8 cellular contexts compared by ENCODE assay signal in the genomic region with DNA sequence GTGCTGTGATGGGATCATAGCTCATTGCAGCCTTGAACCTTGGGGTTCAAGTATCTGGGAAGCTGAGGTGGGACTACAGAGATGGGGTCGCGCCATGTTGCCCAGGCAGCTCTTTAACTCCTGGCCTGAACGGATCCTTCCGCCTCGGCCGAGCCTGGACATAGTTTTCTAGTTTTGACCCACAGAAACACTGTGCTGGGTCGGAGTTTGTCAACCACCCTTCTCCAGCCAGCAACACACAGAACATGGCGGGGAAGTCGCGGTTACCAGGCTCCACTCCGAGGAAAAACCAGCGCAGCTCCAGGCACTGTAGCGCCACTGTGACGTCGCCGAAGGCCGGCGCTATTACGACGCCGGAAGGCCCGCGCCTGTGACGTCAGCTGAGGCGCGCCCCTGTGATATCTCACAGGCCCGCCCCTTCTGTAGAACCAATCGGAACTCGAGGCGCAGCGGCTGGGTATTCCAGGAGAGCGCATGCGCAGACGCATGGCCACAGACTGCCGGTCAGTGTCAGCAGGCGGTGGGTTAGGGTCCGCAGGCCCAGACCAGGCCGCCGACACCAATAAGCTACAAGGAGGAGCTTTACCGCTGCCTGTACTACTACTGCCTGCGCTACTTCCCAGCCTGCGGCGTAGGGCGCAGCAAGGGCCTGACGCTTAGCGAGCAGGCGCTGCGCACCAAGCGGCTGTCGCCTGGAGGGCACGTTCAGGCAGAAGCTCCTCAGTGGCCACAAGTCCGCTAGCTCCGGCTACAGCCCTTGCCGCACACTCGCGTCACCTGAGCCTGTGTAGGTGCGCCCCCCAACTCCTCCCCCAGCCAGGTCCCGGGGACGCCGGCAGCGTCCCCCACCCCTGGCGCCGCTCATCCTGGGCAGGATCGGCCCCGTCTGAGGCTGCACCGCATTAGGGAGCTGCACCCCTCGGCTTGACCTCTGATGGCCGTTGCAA.
DNase-seq lines count a peak whose midpoint lies in the region; ATAC-seq, FAIRE-seq and TF ChIP-seq lines count a peak whose summit lies in the region.

No MANE protein-coding gene starts in this region.

- H3K4me1 ChIP-seq in HepG2 (ENCODE audit: insufficient read depth, low read length), result peaks cover 53% of the 10 kb centered on the region

- H3K36me3 Mint-ChIP-seq in dendritic cell treated with granulocyte-macrophage colony-stimulating factor and Interleukin-4, amounts not matched to agents 40 ng/mL and 50 ng/mL, for 4 days (ENCODE audit: low read depth), result no peaks in the 10 kb centered on the region

- peak overlapping the region; percentile 98 for H3K27ac Mint-ChIP-seq in dendritic cell treated with granulocyte-macrophage colony-stimulating factor and Interleukin-4, amounts not matched to agents 40 ng/mL and 50 ng/mL, for 4 days

- peaks cover 25% of the 10 kb centered on the region for H3K4me1 Mint-ChIP-seq in dendritic cell treated with granulocyte-macrophage colony-stimulating factor and Interleukin-4, amounts not matched to agents 40 ng/mL and 50 ng/mL, for 4 days (ENCODE audit: low read depth)

- FAIRE-seq in HepG2 (lab: Jason Lieb, UNC), result peak; percentile 4

- H3K79me2 ChIP-seq in HepG2 (ENCODE audit: insufficient read depth, low read length), result peaks cover 9% of the 10 kb centered on the region

- ATAC-seq in GM19324 (IDR thresholded peaks at IDR 0.05; ENCODE audit: low FRiP score, unreplicated experiment) (peak; percentile 95), HG03469 (IDR thresholded peaks at IDR 0.05; ENCODE audit: unreplicated experiment) (peak; percentile 92), HepG2 (peak; percentile 94)

- CTCF ChIA-PET in HepG2 (lab: Yijun Ruan, JAX; ENCODE audit: low intra/inter-chr PET ratio, low total read pairs), result no interaction called here

- POLR2A ChIA-PET in HepG2 (lab: Yijun Ruan, JAX), result interaction anchor here (0.6 to 3.0 kb wide), 36 partner anchors 10 to 463 kb away, joined by 3 to 28 read pairs (median 6); partner anchors contain the start of genes ASL, CRCP and TPST1

- TF ChIP-seq EP300 in HepG2 (IDR thresholded peaks at IDR 0.05; ENCODE audit: low read depth in 2 of 2, low read length in 2 of 2), result 0 out of 4 replicates have a peak, but pooled peaks of 1 of the 2 experiments have one; percentile 24
- TF ChIP-seq EP300 in HepG2 (CRISPR knock-in tag; IDR thresholded peaks at IDR 0.05; ENCODE audit: borderline replicate concordance), result peak; percentile 14; the same call in 1 of the 2 replicates

- no peaks in the 10 kb centered on the region for H3K9me3 ChIP-seq in HepG2 (ENCODE audit: low read length)

- H3K4me3 ChIP-seq in HepG2 (replicated peaks in 1 of 3; ENCODE audit: insufficient read depth in 1 of 3, low read depth in 2 of 3, low read length in 3 of 3), result peak overlapping the region; percentile 69 to 89 (median 79)

- TF ChIP-seq RAD21 in HepG2 (CRISPR knock-in tag; IDR thresholded peaks at IDR 0.05), result peak; percentile 61; the same call in 1 of the 2 replicates

- TSS peak; percentile 90 for BruUV-seq in HepG2 (replicated peaks; lab: Mats Ljungman, UMichigan)

- H3K9ac ChIP-seq in HepG2 (ENCODE audit: insufficient read depth, low read depth, low read length), result peak overlapping the region; percentile 92

- H3K27me3 Mint-ChIP-seq in dendritic cell treated with granulocyte-macrophage colony-stimulating factor and Interleukin-4, amounts not matched to agents 40 ng/mL and 50 ng/mL, for 4 days, result peaks cover 1% of the 10 kb centered on the region

- H3K4me3 Mint-ChIP-seq in dendritic cell treated with granulocyte-macrophage colony-stimulating factor and Interleukin-4, amounts not matched to agents 40 ng/mL and 50 ng/mL, for 4 days, result peak overlapping the region; percentile 84

- in situ Hi-C loops in HepG2 (cut with HindIII; ENCODE audit: extremely low pct_ligation_motif_present, low pct_unique_long_range_greater_than_20kb), result no loop called here

- TF ChIP-seq CTCF in HepG2 (CRISPR knock-in tag; IDR thresholded peaks at IDR 0.05), result peak; percentile 50

- intact Hi-C loops in dendritic cell treated with granulocyte-macrophage colony-stimulating factor and Interleukin-4, amounts not matched to agents 40 ng/mL and 50 ng/mL, for 4 days (cut with micrococcal nuclease), result loop anchor here (2.0 to 5.0 kb wide), 3 partner anchors 99 to 511 kb away; partner anchors contain the start of genes CRCP and GUSB
- intact Hi-C loops in HepG2 (cut with micrococcal nuclease; ENCODE audit: unreplicated experiment), result loop anchor here (2.0 to 5.0 kb wide), 3 partner anchors 51 to 286 kb away; partner anchors contain the start of gene TPST1

- H3K9me3 Mint-ChIP-seq in dendritic cell treated with granulocyte-macrophage colony-stimulating factor and Interleukin-4, amounts not matched to agents 40 ng/mL and 50 ng/mL, for 4 days, result no peaks in the 10 kb centered on the region

- peak overlapping the region; percentile 77 for H3K4me2 ChIP-seq in HepG2 (ENCODE audit: low read depth, low read length)

- no peaks in the 10 kb centered on the region for H4K20me1 ChIP-seq in HepG2 (ENCODE audit: insufficient read depth, low read length)

- H3K27me3 ChIP-seq in HepG2 (ENCODE audit: control insufficient read depth in 1 of 2, insufficient read depth in 2 of 2, low read length in 2 of 2), result no peaks in the 10 kb centered on the region

- peak; percentile 92 to 96 for TF ChIP-seq POLR2A in HepG2 (IDR thresholded peaks at IDR 0.05; ENCODE audit: insufficient read depth in 1 of 2, low read depth in 2 of 2, low read length in 2 of 2)

- peak overlapping the region; percentile 88 for H3K27ac ChIP-seq in HepG2 (ENCODE audit: extremely low read length, insufficient read depth, low read length)

- H3K36me3 ChIP-seq in HepG2 (replicated peaks in 1 of 2; ENCODE audit: control insufficient read depth in 1 of 2, insufficient read depth in 2 of 2, low read length in 2 of 2), result no peaks in the 10 kb centered on the region

- no peak overlapping the region for H2AFZ ChIP-seq in HepG2 (ENCODE audit: low read length)

- peak; percentile 88 to 98 (median 96) for DNase-seq in C1 segment of cervical spinal cord (lab: John Stamatoyannopoulos, UW)
- peak; percentile 93 for DNase-seq in NCI-H526 treated with DMSO at 0.1 percent for 48 hours (lab: John Stamatoyannopoulos, UW)
- DNase-seq in activated CD4-positive, alpha-beta T cell treated with anti-CD3 and anti-CD28 coated beads, Interleukin-2, amount 50 U/mL, for 1 hour, result peak; percentile 95
- peak; percentile 94 for DNase-seq in HepG2 (ENCODE audit: low spot score)
- DNase-seq in stimulated activated CD4-positive, alpha-beta T cell treated with anti-CD3 and anti-CD28 coated beads, Interleukin-4, amount 100 ng/mL, for 1 hour, result peak; percentile 94

- WGBS in HepG2 (ENCODE audit: low lambda C conversion rate), result 0% methylated on average over 27 of the region's 68 CpGs

TF ChIP-seq in HepG2, 621 proteins besides CTCF, POLR2A, EP300 and RAD21 (continues in another document):
- TF ChIP-seq KAT8 (CRISPR knock-in tag; IDR thresholded peaks at IDR 0.05) (peak; percentile 91), ZNF318 (CRISPR knock-in tag; IDR thresholded peaks at IDR 0.05) (no peak), HMGA1 (CRISPR knock-in tag; conservative IDR thresholded peaks at IDR 0.05) (no peak), SETDB1 (CRISPR knock-in tag; IDR thresholded peaks at IDR 0.05; ENCODE audit: borderline replicate concordance) (no peak)

Comparison
In these comparisons a context has a peak if more than half of its experiments do, and no peak if none do; other contexts are left out.
1. Peak in every context shown above with its lines: DNase-seq, ATAC-seq, H3K4me3 ChIP-seq and H3K27ac ChIP-seq.